ENCODE assay signal across 23 cellular contexts in the genomic region with DNA sequence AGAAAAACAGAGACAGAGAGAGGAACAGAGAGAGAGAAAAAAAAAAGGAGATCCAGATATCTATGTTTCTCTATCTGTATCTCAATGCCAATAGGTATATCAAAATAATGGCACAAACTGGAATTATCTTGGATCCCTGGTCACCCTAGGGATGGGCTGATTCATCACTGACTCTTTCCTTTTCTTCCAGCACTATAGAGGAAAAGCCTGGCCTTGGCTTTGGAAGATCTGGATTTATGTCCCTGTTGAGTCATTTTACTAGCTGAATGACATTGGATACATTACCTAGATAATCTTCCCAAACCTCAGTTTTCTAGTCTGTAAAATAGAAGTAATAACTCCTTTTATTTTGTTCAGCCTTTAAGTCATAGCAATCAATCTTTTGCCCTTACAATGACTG.
A peak's percentile ranks its signal among the peaks of the same experiment; 100 is the strongest.
DNase-seq lines count a peak whose midpoint lies in the region; ATAC-seq, FAIRE-seq and TF ChIP-seq lines count a peak whose summit lies in the region.
"Had no signal": no experiment of that assay in that cellular context is flagged by ENCODE, and none has a peak within 500 bp of the region (broad histone marks: within the 10 kb centered on the region; RNA-seq: fewer than 3 reads in every experiment).

No MANE protein-coding gene starts in this region.

- H3K9me2 ChIP-seq in PC-3 (replicated peaks; ENCODE audit: low read length): no peaks in the 10 kb centered on the region

- peak; percentile 43 for DNase-seq in ELR (ENCODE audit: low read depth)
- peak; percentile 51 for DNase-seq in PC-3
- DNase-seq in epithelial cell of prostate (ENCODE audit: low read depth, low spot score): no peak
- no peak for DNase-seq in keratinocyte (ENCODE audit: low read depth, low spot score)
- DNase-seq in activated CD4-positive, alpha-beta T cell treated with anti-CD3 and anti-CD28 coated beads, Interleukin-2, amount 50 U/mL, for 4 hours: no peak
- DNase-seq in foreskin melanocyte: no peak
- no peak for DNase-seq in kidney glomerular epithelial cell (lab: John Stamatoyannopoulos, UW)
- DNase-seq in cortex of kidney (lab: John Stamatoyannopoulos, UW): no peak
- DNase-seq: Caco-2; CD4-positive, CD25-positive, alpha-beta regulatory T cell; CD8-positive, alpha-beta T cell; DMS153; DND-41; GDM1; GOT3; HFFc6 had no signal

- dilution Hi-C loops in keratinocyte (cut with MboI; ENCODE audit: extremely low pct_ligation_motif_present, low sequenced_read_pairs): no loop called here

- FAIRE-seq in keratinocyte (lab: Jason Lieb, UNC): no peak
- FAIRE-seq: A204.1, GM12878, GM19239, H54 had no signal

- H3K4me2 ChIP-seq in PC-3 (ENCODE audit: low read length) (no peak overlapping the region), keratinocyte (ENCODE audit: control insufficient read depth, extremely low read depth, insufficient read depth, low read depth, low read length) (peak overlapping the region; percentile 20)
- H3K4me2 ChIP-seq: BLaER1 had no signal

- H4K20me1 ChIP-seq in PC-3 (ENCODE audit: low read length) (no peaks in the 10 kb centered on the region), keratinocyte (ENCODE audit: control insufficient read depth, extremely low read depth, insufficient read depth, low read length) (no peaks in the 10 kb centered on the region)
- H4K20me1 ChIP-seq: BLaER1 had no signal

- H3K9me3 ChIP-seq in PC-3 (ENCODE audit: low read length) (no peaks in the 10 kb centered on the region), keratinocyte (ENCODE audit: control insufficient read depth, low read depth, low read length) (no peaks in the 10 kb centered on the region)
- H3K9me3 ChIP-seq: BLaER1, Caco-2, HAP-1 had no signal

- POLR2A ChIA-PET in PC-3 (lab: Charles Lee; ENCODE audit: unreplicated experiment): no interaction called here

- H3K9ac ChIP-seq in PC-3 (ENCODE audit: low read length): no peak overlapping the region
- no peak overlapping the region for H3K9ac ChIP-seq in keratinocyte (ENCODE audit: control insufficient read depth, extremely low read depth, insufficient read depth, low read length)
- H3K9ac ChIP-seq: BLaER1 had no signal

- H3K36me3 ChIP-seq in PC-3 (ENCODE audit: low read depth, low read length) (no peaks in the 10 kb centered on the region), keratinocyte (ENCODE audit: control insufficient read depth in 2 of 2, extremely low read depth in 1 of 2, insufficient read depth in 2 of 2, low read length in 2 of 2) (no peaks in the 10 kb centered on the region)
- H3K36me3 ChIP-seq: BLaER1, HAP-1 had no signal

- H3K27me3 ChIP-seq in PC-3 (ENCODE audit: low read length) (no peaks in the 10 kb centered on the region), keratinocyte (ENCODE audit: control insufficient read depth, extremely low read depth, insufficient read depth, low read length) (no peaks in the 10 kb centered on the region)
- H3K27me3 ChIP-seq: BLaER1 had no signal

- CTCF ChIA-PET in PC-3 (lab: Charles Lee): no interaction called here

- TF ChIP-seq CTCF in PC-3 (conservative IDR thresholded peaks at IDR 0.05; ENCODE audit: low read depth, low read length): no peak
- TF ChIP-seq CTCF in keratinocyte (optimal IDR thresholded peaks at IDR 0.05 in 1 of 3, IDR thresholded peaks at IDR 0.05 in 1 of 3, conservative IDR thresholded peaks at IDR 0.05 in 1 of 3; ENCODE audit: extremely low read depth in 1 of 3, insufficient read depth in 2 of 3, low read length in 3 of 3): no peak

- H2AFZ ChIP-seq in PC-3 (ENCODE audit: low read length): no peak overlapping the region
- no peak overlapping the region for H2AFZ ChIP-seq in keratinocyte (ENCODE audit: control insufficient read depth, low read length)

- no peaks in the 10 kb centered on the region for H3F3A ChIP-seq in PC-3 (ENCODE audit: low read length, unreplicated experiment)

- H3K4me1 ChIP-seq in PC-3 (ENCODE audit: insufficient read depth, low read length) (peaks cover 7% of the 10 kb centered on the region), keratinocyte (ENCODE audit: control insufficient read depth, extremely low read depth, insufficient read depth, low read length) (peaks cover 13% of the 10 kb centered on the region)
- H3K4me1 ChIP-seq: BLaER1, Caco-2, HAP-1 had no signal

- H3K4me3 ChIP-seq in PC-3 (ENCODE audit: low read length) (no peak overlapping the region), keratinocyte (ENCODE audit: control insufficient read depth in 2 of 3, extremely low read depth in 1 of 3, insufficient read depth in 2 of 3, low read depth in 1 of 3, low read length in 3 of 3) (no peak overlapping the region)
- H3K4me3 ChIP-seq: BLaER1, GM12878, HAP-1 had no signal

- H3K27ac ChIP-seq in PC-3 (ENCODE audit: low read length): peak overlapping the region; percentile 32
- peak overlapping the region; percentile 56 for H3K27ac ChIP-seq in epithelial cell of prostate
- H3K27ac ChIP-seq in keratinocyte (ENCODE audit: control insufficient read depth, insufficient read depth, low read length): no peak overlapping the region
- H3K27ac ChIP-seq: 22Rv1, BLaER1 had no signal

- H3K79me2 ChIP-seq in PC-3 (ENCODE audit: low read length) (no peaks in the 10 kb centered on the region), keratinocyte (ENCODE audit: control insufficient read depth, insufficient read depth, low read length) (no peaks in the 10 kb centered on the region)

- ATAC-seq in PC-3: no peak
- ATAC-seq: CD8-positive, alpha-beta T cell; GM12878 had no signal

- intact Hi-C loops in PC-3 (cut with micrococcal nuclease): no loop called here

- no TSS peak for BruUV-seq in PC-3 (replicated peaks; lab: Mats Ljungman, UMichigan)

- no peaks in the 10 kb centered on the region for H3K9me1 ChIP-seq in keratinocyte (ENCODE audit: control insufficient read depth, extremely low read depth, insufficient read depth, low read length)

Comparison
In these comparisons a context has a peak if more than half of its experiments do, and no peak if none do; other contexts are left out.
1. DNase-seq: peak in ELR (single experiment) and PC-3 (single experiment); none in epithelial cell of prostate (single experiment), keratinocyte (single experiment), activated CD4-positive, alpha-beta T cell treated with anti-CD3 and anti-CD28 coated beads, Interleukin-2, amount 50 U/mL, for 4 hours (0 of 2), foreskin melanocyte (single experiment), kidney glomerular epithelial cell (single experiment) and cortex of kidney (single experiment).